Comparison of ENCODE assay signal across 15 cellular contexts in genomic region chr1:217274927-217275616, GRCh38.
DNase-seq lines count a peak whose midpoint lies in the region; ATAC-seq and TF ChIP-seq lines count a peak whose summit lies in the region.
"Had no signal": no experiment of that assay in that cellular context is flagged by ENCODE, and none has a peak within 500 bp of the region (broad histone marks: within the 10 kb centered on the region; RNA-seq: fewer than 3 reads in every experiment).

No MANE protein-coding gene starts in this region.

- H3K27ac Mint-ChIP-seq in activated CD4-positive, alpha-beta memory T cell treated with anti-CD3 and anti-CD28 coated beads, Interleukin-2, amount 10 ng/mL, durations not matched to agents 7 days and 5 days = no peak overlapping the region
- H3K27ac Mint-ChIP-seq: activated naive CD8-positive, alpha-beta T cell; nephron progenitor cell; T-cell had no signal

- DNase-seq in COLO829 (ENCODE audit: low spot score) = peak; percentile 12
- DNase-seq in ascending aorta (ENCODE audit: low spot score in 2 of 2) = no peak
- peak; percentile 4 for DNase-seq in hepatic stellate cell (ENCODE audit: low spot score)
- no peak for DNase-seq in activated CD4-positive, alpha-beta memory T cell treated with anti-CD3 and anti-CD28 coated beads, Interleukin-2, amount 10 ng/mL, durations not matched to agents 7 days and 5 days
- DNase-seq in NCI-H510A (lab: John Stamatoyannopoulos, UW) = no peak
- DNase-seq: activated CD4-positive, alpha-beta T cell treated with anti-CD3 and anti-CD28 coated beads, Interleukin-2, amount 50 U/mL, for 48 hours; islet precursor cell; nephron progenitor cell; stimulated activated CD4-positive, alpha-beta T cell treated with anti-CD3 and anti-CD28 coated beads, Interleukin-2, amount 100 ng/mL, for 24 hours; stimulated activated naive CD8-positive, alpha-beta T cell treated with anti-CD3 and anti-CD28 coated beads, Interleukin-15, Interleukin-2, amounts not matched to agents 100 U/mL and 50 U/mL, for 24 hours; T-cell had no signal

- POLR2A ChIA-PET in activated CD4-positive, alpha-beta memory T cell treated with anti-CD3 and anti-CD28 coated beads, Interleukin-2, amount 10 ng/mL, durations not matched to agents 7 days and 5 days (lab: Charles Lee) = no interaction called here

- peaks cover 3% of the 10 kb centered on the region for H3K9me3 Mint-ChIP-seq in activated CD4-positive, alpha-beta memory T cell treated with anti-CD3 and anti-CD28 coated beads, Interleukin-2, amount 10 ng/mL, durations not matched to agents 7 days and 5 days
- H3K9me3 Mint-ChIP-seq: nephron progenitor cell had no signal

- no peak for TF ChIP-seq CTCF in ascending aorta (IDR thresholded peaks at IDR 0.05)

- no peaks in the 10 kb centered on the region for H3K4me1 Mint-ChIP-seq in activated CD4-positive, alpha-beta memory T cell treated with anti-CD3 and anti-CD28 coated beads, Interleukin-2, amount 10 ng/mL, durations not matched to agents 7 days and 5 days
- H3K4me1 Mint-ChIP-seq: nephron progenitor cell, T-cell had no signal

- no peak overlapping the region for H3K4me3 Mint-ChIP-seq in activated CD4-positive, alpha-beta memory T cell treated with anti-CD3 and anti-CD28 coated beads, Interleukin-2, amount 10 ng/mL, durations not matched to agents 7 days and 5 days
- H3K4me3 Mint-ChIP-seq: activated naive CD8-positive, alpha-beta T cell; nephron progenitor cell; T-cell had no signal

- H3K4me1 ChIP-seq in ascending aorta = no peaks in the 10 kb centered on the region

- no peaks in the 10 kb centered on the region for H3K9me3 ChIP-seq in ascending aorta

- CTCF ChIA-PET in activated CD4-positive, alpha-beta memory T cell treated with anti-CD3 and anti-CD28 coated beads, Interleukin-2, amount 10 ng/mL, durations not matched to agents 7 days and 5 days (lab: Charles Lee) = no interaction called here

- H3K4me3 ChIP-seq in ascending aorta = peak overlapping the region in 1 of 2 donors; percentile 12

- H3K36me3 Mint-ChIP-seq in activated CD4-positive, alpha-beta memory T cell treated with anti-CD3 and anti-CD28 coated beads, Interleukin-2, amount 10 ng/mL, durations not matched to agents 7 days and 5 days (ENCODE audit: low read depth) = no peaks in the 10 kb centered on the region
- H3K36me3 Mint-ChIP-seq: activated naive CD8-positive, alpha-beta T cell; T-cell had no signal

- no peaks in the 10 kb centered on the region for H3K27me3 Mint-ChIP-seq in activated CD4-positive, alpha-beta memory T cell treated with anti-CD3 and anti-CD28 coated beads, Interleukin-2, amount 10 ng/mL, durations not matched to agents 7 days and 5 days
- H3K27me3 Mint-ChIP-seq: activated naive CD8-positive, alpha-beta T cell had no signal

- H3K27ac ChIP-seq in ascending aorta = peak overlapping the region; percentile 57

- no peaks in the 10 kb centered on the region for H3K27me3 ChIP-seq in ascending aorta

- ATAC-seq in HG03280 (IDR thresholded peaks at IDR 0.05; ENCODE audit: unreplicated experiment) (peak; percentile 55), GM18870 (IDR thresholded peaks at IDR 0.05; ENCODE audit: unreplicated experiment) (no peak)
- no peak for ATAC-seq in activated CD4-positive, CD25-positive, alpha-beta regulatory T cell treated with anti-CD3 and anti-CD28 coated beads, Interleukin-2, amount 50 U/mL, for 24 hours
- ATAC-seq: stimulated activated naive CD8-positive, alpha-beta T cell treated with anti-CD3 and anti-CD28 coated beads, Interleukin-15, Interleukin-2, amounts not matched to agents 100 U/mL and 50 U/mL, for 24 hours; T-cell had no signal

- intact Hi-C loops in ascending aorta (cut with DNase I) = loop anchor here (10.0 kb wide), 1 partner anchor 240 kb away; no protein-coding TSS in a partner anchor

- H3K36me3 ChIP-seq in ascending aorta = no peaks in the 10 kb centered on the region

Comparison
In these comparisons a context has a peak if more than half of its experiments do, and no peak if none do; other contexts are left out.
1. DNase-seq: peak in COLO829 (single experiment) and hepatic stellate cell (single experiment); none in ascending aorta (0 of 2), activated CD4-positive, alpha-beta memory T cell treated with anti-CD3 and anti-CD28 coated beads, Interleukin-2, amount 10 ng/mL, durations not matched to agents 7 days and 5 days (single experiment) and NCI-H510A (single experiment).